14 cellular contexts compared by ENCODE assay signal in the genomic region with DNA sequence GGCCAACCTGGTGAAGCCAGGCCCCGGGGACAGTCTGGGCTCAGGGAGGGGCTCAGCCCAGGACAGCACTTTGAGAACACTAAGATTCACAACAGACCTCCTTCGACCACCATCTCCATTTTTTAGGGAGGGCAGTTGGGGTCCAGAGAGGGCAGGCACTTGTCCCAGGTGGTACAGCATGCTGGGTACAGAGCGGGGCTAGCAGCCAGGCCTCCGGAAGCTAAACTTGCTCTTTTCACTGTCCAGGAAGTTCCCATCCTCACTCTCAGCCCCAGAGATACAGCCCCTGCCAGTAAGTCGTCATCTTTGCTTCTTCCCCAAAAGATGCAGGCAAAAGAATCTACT. TPM values are rescaled to one million over a fixed set of nuclear protein-coding genes. Genes with fewer than 3 reads are reported as not detected.
DNase-seq lines count a peak whose midpoint lies in the region; ATAC-seq, FAIRE-seq and TF ChIP-seq lines count a peak whose summit lies in the region.
"Had no signal": no experiment of that assay in that cellular context is flagged by ENCODE, and none has a peak within 500 bp of the region (broad histone marks: within the 10 kb centered on the region; RNA-seq: fewer than 3 reads in every experiment).

No MANE protein-coding gene starts in this region.

- H3K36me3 ChIP-seq in iPS-15b (ENCODE audit: control insufficient read depth, insufficient read depth, low read length) (no peaks in the 10 kb centered on the region), pancreas (no peaks in the 10 kb centered on the region), urinary bladder (ENCODE audit: insufficient read depth) (no peaks in the 10 kb centered on the region)
- H3K36me3 ChIP-seq: neutrophil had no signal

- peaks cover 8% of the 10 kb centered on the region for H3K4me1 ChIP-seq in iPS-15b (ENCODE audit: control insufficient read depth, insufficient read depth, low read length)
- peaks cover 0 to 7% (median 0%) of the 10 kb centered on the region in 3 donors for H3K4me1 ChIP-seq in pancreas
- no peaks in the 10 kb centered on the region for H3K4me1 ChIP-seq in urinary bladder (ENCODE audit: insufficient read depth)

- TF ChIP-seq CTCF in pancreas (IDR thresholded peaks at IDR 0.05): no peak

- H3K27me3 ChIP-seq in iPS-15b (ENCODE audit: control insufficient read depth, insufficient read depth, low read length): no peaks in the 10 kb centered on the region
- no peaks in the 10 kb centered on the region for H3K27me3 ChIP-seq in pancreas

- H3K4me3 ChIP-seq in iPS-15b (ENCODE audit: low read depth, low read length): no peak overlapping the region
- no peak overlapping the region for H3K4me3 ChIP-seq in pancreas
- no peak overlapping the region for H3K4me3 ChIP-seq in urinary bladder (ENCODE audit: low read depth, low read length)

- ATAC-seq in Right ventricle myocardium superior (ENCODE audit: poor library complexity) (peak; percentile 23), left cardiac atrium (no peak), pancreas (no peak), HG03439 (IDR thresholded peaks at IDR 0.05; ENCODE audit: unreplicated experiment) (no peak), HG02798 (IDR thresholded peaks at IDR 0.05; ENCODE audit: poor library complexity, unreplicated experiment) (no peak)
- ATAC-seq: stimulated activated naive CD8-positive, alpha-beta T cell treated with anti-CD3 and anti-CD28 coated beads, Interleukin-15, amount 100 ng/mL, for 72 hours had no signal

- H3K9me3 ChIP-seq in iPS-15b (ENCODE audit: control insufficient read depth, insufficient read depth, low read length) (no peaks in the 10 kb centered on the region), pancreas (no peaks in the 10 kb centered on the region)
- H3K9me3 ChIP-seq: neutrophil had no signal

- peak overlapping the region; percentile 42 for H3K9ac ChIP-seq in iPS-15b (ENCODE audit: low read depth, low read length)

- H3K27ac ChIP-seq in pancreas (peak overlapping the region in 3 of 4 donors; percentile 24 to 66 (median 54)), urinary bladder (ENCODE audit: low read depth) (peak overlapping the region; percentile 69)
- H3K27ac ChIP-seq: neutrophil had no signal

- FAIRE-seq in pancreas (lab: Jason Lieb, UNC): no peak

- 81 to 83% methylated on average over 5 of the region's 5 CpGs for WGBS in pancreas, 2 donors
- WGBS in urinary bladder: 39% methylated on average over 5 of the region's 5 CpGs

- intact Hi-C loops in Right ventricle myocardium superior (cut with DNase I) (no loop called here), left cardiac atrium (cut with DNase I) (no loop called here), pancreas (cut with DNase I) (no loop called here)

- DNase-seq in Right ventricle myocardium superior (no peak), left cardiac atrium (no peak), pancreas (no peak), cortex of kidney (lab: John Stamatoyannopoulos, UW) (no peak)
- DNase-seq: GOT3; NCI-H1105; NCI-H524 treated with DMSO at 0.1 percent for 48 hours; stimulated activated CD4-positive, alpha-beta T cell treated with anti-CD3 and anti-CD28 coated beads, Interleukin-4, amount 100 ng/mL, for 4 hours; stimulated activated naive CD8-positive, alpha-beta T cell treated with anti-CD3 and anti-CD28 coated beads, Interleukin-15, amount 100 ng/mL, for 72 hours had no signal

RNA-seq across cellular contexts. Expression of a gene that starts 6.6 kb away (rescaled TPM):
- total RNA-seq in Right ventricle myocardium superior (10.8 TPM), left cardiac atrium (10 to 100 TPM; 17.3 to 21.8 TPM), pancreas (1 to 10 TPM; 1.9 to 5.6 (median 2.6) TPM), urinary bladder (13.0 TPM)
- polyA plus RNA-seq in pancreas (1 to 10 TPM; 3.4 to 4.2 TPM), urinary bladder (30.6 TPM)

RNA-seq across cellular contexts. Expression of a gene that starts 26.2 kb away (rescaled TPM):
- total RNA-seq in Right ventricle myocardium superior: 1.3 TPM
- total RNA-seq in left cardiac atrium: 1 to 10 TPM; 3.4 to 3.9 TPM
- 1 to 10 TPM in 3 of 6 donors, under 1 TPM in 3; 0.43 to 2.4 (median 0.98) TPM for total RNA-seq in pancreas
- 1 to 10 TPM; 1.2 to 1.7 TPM for polyA plus RNA-seq in pancreas
- total RNA-seq in urinary bladder: 2.0 TPM
- polyA plus RNA-seq in urinary bladder: 6.7 TPM

RNA-seq across cellular contexts. Expression of a gene that starts 32.6 kb away (rescaled TPM):
- total RNA-seq in Right ventricle myocardium superior (76.0 TPM), left cardiac atrium (10 to 100 TPM; 70.5 to 90.6 TPM), pancreas (10 to 100 TPM; 11.2 to 26.6 (median 16.7) TPM), urinary bladder (17.8 TPM)
- polyA plus RNA-seq in pancreas (10 to 100 TPM; 35.2 to 42.7 TPM), urinary bladder (43.5 TPM)

RNA-seq across cellular contexts. Expression of a gene that starts 43.4 kb away (rescaled TPM):
- total RNA-seq in Right ventricle myocardium superior (2,228 TPM), left cardiac atrium (1,000 to 10,000 TPM; 2,726 to 3,432 TPM), pancreas (1,000 to 10,000 TPM; 1,217 to 1,772 (median 1,396) TPM), urinary bladder (523 TPM)
- polyA plus RNA-seq in pancreas (1,000 to 10,000 TPM; 1,114 to 1,632 TPM), urinary bladder (5,662 TPM)
